ENCODE assay signal across 8 cellular contexts in the genomic region with DNA sequence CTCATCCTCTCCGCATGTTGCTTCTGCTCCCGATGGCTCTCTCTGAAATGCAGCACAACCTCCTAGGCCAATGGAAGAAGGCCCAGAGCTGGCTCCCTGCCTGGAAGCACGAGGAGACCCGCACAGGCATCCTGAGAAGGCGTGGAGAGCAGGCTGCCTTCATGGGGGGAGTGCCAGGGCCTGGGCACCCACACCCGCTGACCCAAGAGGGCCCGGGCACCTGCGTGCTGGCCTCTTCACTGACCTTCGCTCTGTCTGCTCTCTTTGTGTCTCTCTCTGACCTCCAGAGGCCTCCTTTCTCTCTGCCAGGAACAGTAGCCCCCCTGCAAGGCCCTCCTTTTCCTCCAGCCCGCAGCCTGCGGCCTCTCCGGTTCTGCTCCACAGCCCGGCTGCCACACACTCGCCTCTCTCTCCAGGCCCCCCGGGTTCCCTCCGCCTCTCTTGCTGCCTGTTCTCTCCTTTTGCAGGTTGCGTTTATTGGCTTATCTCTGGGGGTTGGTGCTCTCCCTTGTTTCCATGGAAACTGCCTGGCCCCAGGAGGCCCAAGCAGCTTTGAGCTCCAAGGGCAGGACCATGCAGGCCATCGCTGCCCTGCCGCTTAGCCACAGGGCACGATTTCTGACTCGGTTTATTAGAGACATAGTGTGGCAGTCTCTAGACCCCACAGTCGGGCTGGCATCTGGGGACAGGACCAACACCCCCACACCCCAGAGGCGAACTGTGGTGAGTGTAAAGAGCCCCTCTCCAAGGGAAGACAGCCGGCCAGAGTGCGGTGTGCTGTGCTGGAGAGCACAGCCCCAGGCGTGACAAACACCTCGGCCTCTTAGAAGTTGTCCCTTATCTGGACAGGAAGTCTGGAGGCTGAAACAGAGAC. TPM values are rescaled to one million over a fixed set of nuclear protein-coding genes. Genes with fewer than 3 reads are reported as not detected.
DNase-seq lines count a peak whose midpoint lies in the region; ATAC-seq and TF ChIP-seq lines count a peak whose summit lies in the region.

No MANE protein-coding gene starts in this region.

- peak overlapping the region; percentile 83 for H3K27ac Mint-ChIP-seq in activated CD4-positive, alpha-beta T cell treated with anti-CD3 and anti-CD28 coated beads, Interleukin-2, amount 10 ng/mL, durations not matched to agents 24 days and 14 days
- peak overlapping the region; percentile 86 for H3K27ac Mint-ChIP-seq in activated naive CD8-positive, alpha-beta T cell
- peak overlapping the region in 3 of 7 donors; percentile 33 to 64 (median 40) for H3K27ac Mint-ChIP-seq in CD14-positive monocyte

- TF ChIP-seq CTCF in CD14-positive monocyte (IDR thresholded peaks at IDR 0.05), result no peak

- H3K4me1 Mint-ChIP-seq in activated CD4-positive, alpha-beta T cell treated with anti-CD3 and anti-CD28 coated beads, Interleukin-2, amount 10 ng/mL, durations not matched to agents 24 days and 14 days, result peaks cover 7% of the 10 kb centered on the region
- peaks cover 12% of the 10 kb centered on the region for H3K4me1 Mint-ChIP-seq in activated naive CD8-positive, alpha-beta T cell (ENCODE audit: low read depth)
- H3K4me1 Mint-ChIP-seq in CD14-positive monocyte, result peaks cover 21% of the 10 kb centered on the region

- ATAC-seq in HG03520 (IDR thresholded peaks at IDR 0.05; ENCODE audit: unreplicated experiment), result no peak

- H3K4me3 Mint-ChIP-seq in activated CD4-positive, alpha-beta T cell treated with anti-CD3 and anti-CD28 coated beads, Interleukin-2, amount 10 ng/mL, durations not matched to agents 24 days and 14 days, result peak overlapping the region; percentile 85
- peak overlapping the region; percentile 81 for H3K4me3 Mint-ChIP-seq in activated naive CD8-positive, alpha-beta T cell
- no peak overlapping the region for H3K4me3 Mint-ChIP-seq in CD14-positive monocyte

- H3K27me3 Mint-ChIP-seq in activated CD4-positive, alpha-beta T cell treated with anti-CD3 and anti-CD28 coated beads, Interleukin-2, amount 10 ng/mL, durations not matched to agents 24 days and 14 days, result no peaks in the 10 kb centered on the region
- no peaks in the 10 kb centered on the region for H3K27me3 Mint-ChIP-seq in activated naive CD8-positive, alpha-beta T cell
- no peaks in the 10 kb centered on the region for H3K27me3 Mint-ChIP-seq in CD14-positive monocyte (ENCODE audit: low read depth in 3 of 3)

- H3K27ac ChIP-seq in substantia nigra (ENCODE audit: low read depth, low read length, poor library complexity, severe bottlenecking), result no peak overlapping the region

- intact Hi-C loops in activated CD4-positive, alpha-beta T cell treated with anti-CD3 and anti-CD28 coated beads, Interleukin-2, amount 10 ng/mL, durations not matched to agents 24 days and 14 days (cut with micrococcal nuclease), result loop anchor here (2.0 to 5.0 kb wide), 2 partner anchors 149 to 1309 kb away; a partner anchor contains a TSS
- intact Hi-C loops in CD14-positive monocyte (cut with micrococcal nuclease), result loop anchor here in 1 of 2 donors (10.0 kb wide), 1 partner anchor 309 kb away; no protein-coding TSS in a partner anchor

- H3K9me3 Mint-ChIP-seq in activated CD4-positive, alpha-beta T cell treated with anti-CD3 and anti-CD28 coated beads, Interleukin-2, amount 10 ng/mL, durations not matched to agents 24 days and 14 days, result no peaks in the 10 kb centered on the region
- H3K9me3 Mint-ChIP-seq in activated naive CD8-positive, alpha-beta T cell (ENCODE audit: low read depth), result no peaks in the 10 kb centered on the region
- no peaks in the 10 kb centered on the region for H3K9me3 Mint-ChIP-seq in CD14-positive monocyte

- DNase-seq in activated CD4-positive, alpha-beta T cell treated with anti-CD3 and anti-CD28 coated beads, Interleukin-2, amount 10 ng/mL, durations not matched to agents 24 days and 14 days, result no peak
- DNase-seq in activated CD4-positive, alpha-beta T cell treated with anti-CD3 and anti-CD28 coated beads for 48 hours, result no peak
- peak; percentile 20 to 23 for DNase-seq in hippocampal formation (lab: John Stamatoyannopoulos, UW)
- DNase-seq in substantia nigra (lab: John Stamatoyannopoulos, UW), result peak in 32 of 49 donors; percentile 6 to 71 (median 28)
- DNase-seq in CD14-positive monocyte (ENCODE audit: low spot score), result no peak
- DNase-seq in HuH-7.5 (ENCODE audit: low spot score), result no peak

- H3K36me3 Mint-ChIP-seq in activated CD4-positive, alpha-beta T cell treated with anti-CD3 and anti-CD28 coated beads, Interleukin-2, amount 10 ng/mL, durations not matched to agents 24 days and 14 days (ENCODE audit: low read depth), result peaks cover 18% of the 10 kb centered on the region
- H3K36me3 Mint-ChIP-seq in activated naive CD8-positive, alpha-beta T cell, result no peaks in the 10 kb centered on the region
- H3K36me3 Mint-ChIP-seq in CD14-positive monocyte, result peaks cover 0 to 16% of the 10 kb centered on the region in 2 donors

RNA-seq across cellular contexts. Expression of a gene that starts 1.7 kb away (rescaled TPM):
- total RNA-seq in activated CD4-positive, alpha-beta T cell treated with anti-CD3 and anti-CD28 coated beads, Interleukin-2, amount 10 ng/mL, durations not matched to agents 24 days and 14 days, result 312 and 329 TPM in 2 replicates
- polyA plus RNA-seq in CD14-positive monocyte, result 10 to 100 TPM; 64.9 to 66.8 TPM

RNA-seq across cellular contexts. Expression of a gene that starts 2.3 kb away (rescaled TPM):
- total RNA-seq in activated CD4-positive, alpha-beta T cell treated with anti-CD3 and anti-CD28 coated beads, Interleukin-2, amount 10 ng/mL, durations not matched to agents 24 days and 14 days, result 86.0 and 91.1 TPM in 2 replicates
- polyA plus RNA-seq in CD14-positive monocyte, result 10 to 100 TPM; 10.5 to 14.2 TPM

RNA-seq across cellular contexts. Expression of a gene that starts 14.5 kb away (rescaled TPM):
- not detected in 2 replicates for total RNA-seq in activated CD4-positive, alpha-beta T cell treated with anti-CD3 and anti-CD28 coated beads, Interleukin-2, amount 10 ng/mL, durations not matched to agents 24 days and 14 days
- not detected for polyA plus RNA-seq in CD14-positive monocyte

RNA-seq across cellular contexts. Expression of a gene that starts 38.8 kb away (rescaled TPM):
- 1.2 and 1.4 TPM in 2 replicates for total RNA-seq in activated CD4-positive, alpha-beta T cell treated with anti-CD3 and anti-CD28 coated beads, Interleukin-2, amount 10 ng/mL, durations not matched to agents 24 days and 14 days
- not detected for polyA plus RNA-seq in CD14-positive monocyte

RNA-seq across cellular contexts. Expression of a gene that starts 54.7 kb away (rescaled TPM):
- not detected in 2 replicates for total RNA-seq in activated CD4-positive, alpha-beta T cell treated with anti-CD3 and anti-CD28 coated beads, Interleukin-2, amount 10 ng/mL, durations not matched to agents 24 days and 14 days
- not detected for polyA plus RNA-seq in CD14-positive monocyte

Comparison
In these comparisons a context has a peak if more than half of its experiments do, and no peak if none do; other contexts are left out.
1. DNase-seq: peak in hippocampal formation (2 of 2) and substantia nigra (32 of 49); none in activated CD4-positive, alpha-beta T cell treated with anti-CD3 and anti-CD28 coated beads, Interleukin-2, amount 10 ng/mL, durations not matched to agents 24 days and 14 days (single experiment), activated CD4-positive, alpha-beta T cell treated with anti-CD3 and anti-CD28 coated beads for 48 hours (single experiment), CD14-positive monocyte (single experiment) and HuH-7.5 (single experiment).
2. H3K4me3 Mint-ChIP-seq: peak in activated CD4-positive, alpha-beta T cell treated with anti-CD3 and anti-CD28 coated beads, Interleukin-2, amount 10 ng/mL, durations not matched to agents 24 days and 14 days (single experiment) and activated naive CD8-positive, alpha-beta T cell (single experiment); none in CD14-positive monocyte (0 of 2).